30 cellular contexts compared by ENCODE assay signal in genomic region chr1:18158731-18159130, GRCh38. TPM values are rescaled to one million over a fixed set of nuclear protein-coding genes. Genes with fewer than 3 reads are reported as not detected.
"Had no signal": no experiment of that assay in that cellular context is flagged by ENCODE, and none has a peak within 500 bp of the region (broad histone marks: within the 10 kb centered on the region; RNA-seq: fewer than 3 reads in every experiment).

No MANE protein-coding gene starts in this region.

- H3K4me1 ChIP-seq: esophagus squamous epithelium, gastrocnemius medialis, left lung, lower lobe of right lung had no signal

- H3K4me1 Mint-ChIP-seq: endodermal cell had no signal

- H3K4me3 Mint-ChIP-seq: effector memory CD8-positive, alpha-beta T cell; endodermal cell; mesothelial cell of epicardium had no signal

- H3K9me3 Mint-ChIP-seq: effector memory CD8-positive, alpha-beta T cell; endodermal cell; mesothelial cell of epicardium had no signal

- ATAC-seq: effector memory CD8-positive, alpha-beta T cell; esophagus mucosa; gastrocnemius medialis; heart right ventricle; left cardiac atrium; left lung; left ventricle myocardium superior; lower lobe of right lung; mucosa of descending colon had no signal

- H3K4me3 ChIP-seq: coronary artery, esophagus squamous epithelium, gastrocnemius medialis, heart right ventricle, left lung, lower lobe of right lung, mucosa of descending colon had no signal

- DNase-seq: effector CD8-positive, alpha-beta T cell; effector memory CD8-positive, alpha-beta T cell; endodermal cell; erythroblast; esophagus squamous epithelium; foreskin fibroblast; foreskin melanocyte; gastrocnemius medialis; glutamatergic neuron; head of caudate nucleus; heart right ventricle; hippocampal formation; left cardiac atrium; left lung; left ventricle myocardium superior; lower lobe of right lung; mesenchymal stem cell; mucosa of descending colon had no signal

- H3K27ac ChIP-seq: coronary artery, epithelial cell of prostate, gastrocnemius medialis, left lung, lower lobe of right lung had no signal

- H3K9me3 ChIP-seq: esophagus squamous epithelium, gastrocnemius medialis, heart right ventricle, left lung, lower lobe of right lung, mucosa of descending colon had no signal

- FAIRE-seq: colon, endometrium, islet of Langerhans, keratinocyte had no signal

- H3K27ac Mint-ChIP-seq: effector memory CD8-positive, alpha-beta T cell; endodermal cell; mesothelial cell of epicardium had no signal

- H3K36me3 Mint-ChIP-seq: mesothelial cell of epicardium had no signal

- H3K36me3 ChIP-seq: esophagus squamous epithelium, gastrocnemius medialis, heart right ventricle, left lung, lower lobe of right lung had no signal

RNA-seq across cellular contexts. Expression of gene IGSF21, which starts 51.1 kb away (rescaled TPM):
- total RNA-seq: dermis microvascular lymphatic vessel endothelial cell, esophagus mucosa, glomerular endothelial cell, kidney epithelial cell, lung microvascular endothelial cell, mesothelial cell of epicardium had no signal
- polyA plus RNA-seq: keratinocyte had no signal
